1 cellular context compared by ENCODE assay signal in the genomic region with DNA sequence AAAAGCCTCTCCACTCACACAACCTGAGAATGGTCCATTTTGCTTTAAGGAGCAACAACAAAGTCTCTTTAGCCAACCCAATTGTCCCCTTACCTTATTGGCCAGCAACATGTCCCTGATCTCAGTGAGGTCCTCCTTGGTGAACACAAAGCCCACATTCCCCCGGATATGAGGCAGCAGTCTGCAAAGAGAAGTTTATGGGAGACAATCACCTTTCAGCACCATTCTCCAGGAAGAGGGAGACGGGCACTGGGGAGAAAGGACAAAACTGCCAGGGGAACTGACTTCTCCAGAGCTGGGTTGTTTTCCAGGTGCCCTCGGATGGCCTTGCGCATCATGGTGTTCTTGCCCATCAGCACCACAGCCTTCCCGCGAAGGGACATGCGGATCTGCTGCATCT.
A peak's percentile ranks its signal among the peaks of the same experiment; 100 is the strongest.
TF ChIP-seq lines count a peak whose summit lies in the region.

No MANE protein-coding gene starts in this region.

TF ChIP-seq in GM12878, 131 proteins besides CTCF, POLR2A, EP300 and RAD21:
- TF ChIP-seq POLR2AphosphoS5 (IDR thresholded peaks at IDR 0.05; ENCODE audit: low read length) (peak; percentile 50; the same call in 1 of the 2 replicates), TARDBP (IDR thresholded peaks at IDR 0.05; ENCODE audit: borderline replicate concordance) (no peak)
